In genomic region chr19:55166530-55167268, GRCh38 we compare ENCODE assay signal across 8 cellular contexts. TPM values are rescaled to one million over a fixed set of nuclear protein-coding genes. Genes with fewer than 3 reads are reported as not detected.
DNase-seq lines count a peak whose midpoint lies in the region; ATAC-seq, FAIRE-seq and TF ChIP-seq lines count a peak whose summit lies in the region.

Gene DNAAF3, minus strand, starts transcription at chr19:55166613. Its CDS starts 200 bp downstream, at chr19:55166413.

- H3K79me2 ChIP-seq in DND-41 (ENCODE audit: insufficient read depth, low read length): no peaks in the 10 kb centered on the region

- H3K9ac ChIP-seq in DND-41 (ENCODE audit: low read depth, low read length): no peak within 1 kb of the TSS

- no peak within 1 kb of the TSS for H3K4me3 ChIP-seq in DND-41 (ENCODE audit: low read depth in 1 of 2, low read length in 2 of 2)
- H3K4me3 ChIP-seq in HFF-Myc (replicated peaks; ENCODE audit: low read depth, low read length): peak within 1 kb of the TSS; percentile 43
- H3K4me3 ChIP-seq in adrenal gland: peak within 1 kb of the TSS in 2 of 4 donors; percentile 31 to 66
- H3K4me3 ChIP-seq in cardiac muscle cell: peak within 1 kb of the TSS; percentile 41
- H3K4me3 ChIP-seq in pancreas: peak within 1 kb of the TSS; percentile 16 to 64 (median 37)
- H3K4me3 ChIP-seq in upper lobe of right lung: peak within 1 kb of the TSS; percentile 43

- DNase-seq in DND-41: peak; percentile 81
- peak; percentile 97 for DNase-seq in HFF-Myc (ENCODE audit: extremely low read depth, low read depth)
- peak; percentile 98 for DNase-seq in NCI-H1105 (lab: John Stamatoyannopoulos, UW)
- peak; percentile 97 to 99 (median 98) for DNase-seq in adrenal gland
- DNase-seq in cardiac muscle cell (ENCODE audit: low read depth in 1 of 2, low spot score in 1 of 2): peak; percentile 98
- peak; percentile 97 to 100 (median 98) for DNase-seq in pancreas
- peak; percentile 96 for DNase-seq in upper lobe of right lung

- H3K27me3 ChIP-seq in DND-41 (ENCODE audit: insufficient read depth, low read length, poor library complexity) (peaks cover 13% of the 10 kb centered on the region), adrenal gland (peaks cover 25% of the 10 kb centered on the region), cardiac muscle cell (peaks cover 45% of the 10 kb centered on the region), pancreas (peaks cover 0 to 22% (median 6%) of the 10 kb centered on the region in 4 donors), upper lobe of right lung (peaks cover 87% of the 10 kb centered on the region)

- no peak within 1 kb of the TSS for H3K27ac ChIP-seq in DND-41 (ENCODE audit: low read length)
- H3K27ac ChIP-seq in adrenal gland: peak within 1 kb of the TSS in 1 of 5 donors; percentile 67
- peak within 1 kb of the TSS; percentile 17 for H3K27ac ChIP-seq in cardiac muscle cell
- H3K27ac ChIP-seq in pancreas: peak within 1 kb of the TSS; percentile 31 to 67 (median 46)
- H3K27ac ChIP-seq in upper lobe of right lung: no peak within 1 kb of the TSS

- WGBS in adrenal gland, 4 donors: 1 to 2% (median 1%) methylated on average over 25 to 33 of the region's 33 CpGs
- whole genome bisulfite sequencing in pancreas, 2 donors: 1% methylated on average over 33 of the region's 33 CpGs

- H4K20me1 ChIP-seq in DND-41 (ENCODE audit: insufficient read depth, low read length): no peaks in the 10 kb centered on the region

- H3K36me3 ChIP-seq in DND-41 (ENCODE audit: insufficient read depth, low read length): no peaks in the 10 kb centered on the region
- H3K36me3 ChIP-seq in adrenal gland (replicated peaks in 1 of 2): no peaks in the 10 kb centered on the region
- H3K36me3 ChIP-seq in cardiac muscle cell: no peaks in the 10 kb centered on the region
- H3K36me3 ChIP-seq in pancreas: no peaks in the 10 kb centered on the region
- H3K36me3 ChIP-seq in upper lobe of right lung: no peaks in the 10 kb centered on the region

- FAIRE-seq in pancreas (lab: Jason Lieb, UNC): no peak

- H3K4me1 ChIP-seq in DND-41 (ENCODE audit: insufficient read depth, low read length): no peaks in the 10 kb centered on the region; the same call in 1 of the 2 replicates
- peaks cover 0 to 10% of the 10 kb centered on the region in 2 donors for H3K4me1 ChIP-seq in adrenal gland (replicated peaks in 1 of 2)
- H3K4me1 ChIP-seq in cardiac muscle cell (ENCODE audit: low read depth): no peaks in the 10 kb centered on the region
- H3K4me1 ChIP-seq in pancreas: peaks cover 0 to 2% (median 0%) of the 10 kb centered on the region in 3 donors
- H3K4me1 ChIP-seq in upper lobe of right lung: no peaks in the 10 kb centered on the region

- peak; percentile 89 for ATAC-seq in DND-41 (ENCODE audit: insufficient read depth, low read depth)
- ATAC-seq in SK-N-SH treated with all-trans-retinoic acid at 6 μM for 48 hours: peak; percentile 98
- peak; percentile 97 to 99 (median 98) for ATAC-seq in pancreas
- peak; percentile 99 for ATAC-seq in upper lobe of right lung

- no peak within 1 kb of the TSS for H3K4me2 ChIP-seq in DND-41 (ENCODE audit: insufficient read depth, low read length)

- no peak for TF ChIP-seq POLR2A in adrenal gland (IDR thresholded peaks at IDR 0.05)

- intact Hi-C loops in adrenal gland (cut with DNase I): no loop called here
- intact Hi-C loops in pancreas (cut with DNase I): no loop called here
- intact Hi-C loops in upper lobe of right lung (cut with DNase I): no loop called here

- no peaks in the 10 kb centered on the region for H3K9me3 ChIP-seq in DND-41 (ENCODE audit: insufficient read depth, low read length, severe bottlenecking)
- no peaks in the 10 kb centered on the region for H3K9me3 ChIP-seq in adrenal gland (replicated peaks in 1 of 3)
- H3K9me3 ChIP-seq in cardiac muscle cell (ENCODE audit: low read depth): no peaks in the 10 kb centered on the region
- no peaks in the 10 kb centered on the region for H3K9me3 ChIP-seq in pancreas
- H3K9me3 ChIP-seq in upper lobe of right lung: no peaks in the 10 kb centered on the region

- TF ChIP-seq CTCF in DND-41 (IDR thresholded peaks at IDR 0.05; ENCODE audit: borderline replicate concordance, extremely low read depth, low read length, poor library complexity, severe bottlenecking) (no peak), HFF-Myc (IDR thresholded peaks at IDR 0.05; ENCODE audit: low read depth, low read length, missing control alignments) (no peak), adrenal gland (IDR thresholded peaks at IDR 0.05) (no peak), cardiac muscle cell (IDR thresholded peaks at IDR 0.05; ENCODE audit: low read depth, low read length) (no peak), pancreas (IDR thresholded peaks at IDR 0.05) (no peak), upper lobe of right lung (IDR thresholded peaks at IDR 0.05) (no peak)

- H2AFZ ChIP-seq in DND-41 (ENCODE audit: low read depth, low read length): no peak within 1 kb of the TSS

TF ChIP-seq in SK-N-SH treated with all-trans-retinoic acid at 6 μM for 48 hours, 23 proteins besides CTCF, POLR2A, EP300 and RAD21 (continues in another document):
- TF ChIP-seq TCF4 (CRISPR knock-in tag; IDR thresholded peaks at IDR 0.05; ENCODE audit: borderline replicate concordance) (no peak), POU6F1 (CRISPR knock-in tag; IDR thresholded peaks at IDR 0.05; ENCODE audit: borderline replicate concordance, low read depth) (no peak), TSHZ2 (CRISPR knock-in tag; IDR thresholded peaks at IDR 0.05) (no peak), ZNF565 (CRISPR knock-in tag; conservative IDR thresholded peaks at IDR 0.05; ENCODE audit: low read depth) (no peak), RARB (CRISPR knock-in tag; IDR thresholded peaks at IDR 0.05) (no peak), BACH2 (CRISPR knock-in tag; IDR thresholded peaks at IDR 0.05; ENCODE audit: borderline replicate concordance) (no peak), ZNF70 (CRISPR knock-in tag; IDR thresholded peaks at IDR 0.05) (no peak), ISL1 (CRISPR knock-in tag; IDR thresholded peaks at IDR 0.05) (no peak), OSR1 (CRISPR knock-in tag; IDR thresholded peaks at IDR 0.05) (no peak)
- TF ChIP-seq, protein P1, sequence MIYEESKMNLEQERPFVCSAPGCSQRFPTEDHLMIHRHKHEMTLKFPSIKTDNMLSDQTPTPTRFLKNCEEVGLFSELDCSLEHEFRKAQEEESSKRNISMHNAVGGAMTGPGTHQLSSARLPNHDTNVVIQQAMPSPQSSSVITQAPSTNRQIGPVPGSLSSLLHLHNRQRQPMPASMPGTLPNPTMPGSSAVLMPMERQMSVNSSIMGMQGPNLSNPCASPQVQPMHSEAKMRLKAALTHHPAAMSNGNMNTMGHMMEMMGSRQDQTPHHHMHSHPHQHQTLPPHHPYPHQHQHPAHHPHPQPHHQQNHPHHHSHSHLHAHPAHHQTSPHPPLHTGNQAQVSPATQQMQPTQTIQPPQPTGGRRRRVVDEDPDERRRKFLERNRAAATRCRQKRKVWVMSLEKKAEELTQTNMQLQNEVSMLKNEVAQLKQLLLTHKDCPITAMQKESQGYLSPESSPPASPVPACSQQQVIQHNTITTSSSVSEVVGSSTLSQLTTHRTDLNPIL (CRISPR knock-in tag; IDR thresholded peaks at IDR 0.05; ENCODE audit: low read depth): no peak

RNA-seq across cellular contexts. Expression of gene DNAAF3, which starts in this region (rescaled TPM):
- 1 to 10 TPM; 2.1 to 5.8 (median 3.6) TPM for total RNA-seq in adrenal gland
- polyA plus RNA-seq in adrenal gland: 1 to 10 TPM; 2.1 to 4.5 (median 3.9) TPM
- 3.2 and 3.5 TPM in 2 replicates for total RNA-seq in cardiac muscle cell
- polyA plus RNA-seq in cardiac muscle cell: 7.6 and 14.3 TPM in 2 replicates
- total RNA-seq in pancreas: 1 to 10 TPM; 1.2 to 3.2 (median 2.5) TPM
- 1 to 10 TPM; 3.0 to 3.3 TPM for polyA plus RNA-seq in pancreas
- total RNA-seq in upper lobe of right lung: 1.5 TPM

Comparison
In these comparisons a context has a peak if more than half of its experiments do, and no peak if none do; other contexts are left out.
1. H3K27ac ChIP-seq: peak in cardiac muscle cell (single experiment) and pancreas (4 of 4); none in DND-41 (single experiment) and upper lobe of right lung (single experiment).
2. H3K4me3 ChIP-seq: peak in HFF-Myc (single experiment), cardiac muscle cell (single experiment), pancreas (4 of 4) and upper lobe of right lung (single experiment); none in DND-41 (0 of 2).
3. Peak in every context shown above with its lines, with median percentiles within 50 percentile points of each other: ATAC-seq and DNase-seq.